2 cellular contexts compared by ENCODE assay signal in genomic region chr6:8088355-8088754, GRCh38.
TF ChIP-seq lines count a peak whose summit lies in the region.

No MANE protein-coding gene starts in this region.

TF ChIP-seq in K562, 482 proteins besides CTCF, POLR2A, EP300 and RAD21:
- peak; percentile 99 for TF ChIP-seq ZNF431 (CRISPR knock-in tag; IDR thresholded peaks at IDR 0.05)

TF ChIP-seq in HepG2, 621 proteins besides CTCF, POLR2A, EP300 and RAD21:
- TF ChIP-seq ZNF431 (CRISPR knock-in tag; IDR thresholded peaks at IDR 0.05; ENCODE audit: borderline replicate concordance, low read depth) = peak; percentile 99
